ENCODE assay signal across 33 cellular contexts in the genomic region with DNA sequence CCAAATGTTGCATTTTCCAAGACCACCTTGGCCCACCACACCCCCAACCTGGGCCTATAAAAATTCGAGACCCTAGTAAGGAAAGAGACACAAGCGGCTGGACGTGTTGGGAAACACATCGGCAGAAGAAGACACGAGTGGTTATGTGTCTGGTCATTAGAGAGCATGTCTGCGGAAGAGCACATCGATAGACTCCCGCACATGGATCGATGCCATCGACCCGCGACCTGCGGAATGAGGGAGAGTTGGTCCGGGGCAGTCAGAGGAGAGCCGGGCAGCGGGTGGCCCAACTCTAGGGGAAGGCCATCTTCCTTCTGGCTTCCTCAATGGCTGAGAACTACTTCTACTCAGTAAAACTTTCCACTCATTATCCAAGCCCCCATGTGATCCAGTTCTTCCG.
"Had no signal": no experiment of that assay in that cellular context is flagged by ENCODE, and none has a peak within 500 bp of the region (broad histone marks: within the 10 kb centered on the region; RNA-seq: fewer than 3 reads in every experiment).

No MANE protein-coding gene starts in this region.

- H3K4me3 Mint-ChIP-seq: activated B cell treated with CpG ODN at 0.5 μM for 24 hours; activated CD4-positive, alpha-beta memory T cell treated with anti-CD3 and anti-CD28 coated beads for 36 hours; activated naive CD4-positive, alpha-beta T cell treated with anti-CD3 and anti-CD28 coated beads, Interleukin-2, amount 10 ng/mL, durations not matched to agents 7 days and 5 days; activated naive CD8-positive, alpha-beta T cell; activated naive CD8-positive, alpha-beta T cell treated with anti-CD3 and anti-CD28 coated beads, Interleukin-2, amount 50 U/mL, for 24 hours; activated T-cell treated with anti-CD3 and anti-CD28 coated beads, Interleukin-2, amount 50 U/mL, for 4 hours; activated T-helper 1 cell treated with anti-CD3 and anti-CD28 coated beads, Interleukin-12 subunit alpha, Interleukin-12 subunit beta, Interleukin-2, Interleukin-4 antibody, amounts not matched to agents 30 ng/mL and 10 ng/mL and 1 ng/mL, durations not matched to agents 14 hours and 24 hours and 36 hours; brain had no signal

- H3K9me3 Mint-ChIP-seq: activated B cell treated with CpG ODN at 0.5 μM for 24 hours; activated CD4-positive, alpha-beta memory T cell treated with anti-CD3 and anti-CD28 coated beads for 36 hours; activated naive CD4-positive, alpha-beta T cell treated with anti-CD3 and anti-CD28 coated beads, Interleukin-2, amount 10 ng/mL, durations not matched to agents 7 days and 5 days; activated naive CD8-positive, alpha-beta T cell treated with anti-CD3 and anti-CD28 coated beads, Interleukin-2, amount 50 U/mL, for 24 hours; activated T-cell treated with anti-CD3 and anti-CD28 coated beads, Interleukin-2, amount 50 U/mL, for 4 hours; activated T-helper 1 cell treated with anti-CD3 and anti-CD28 coated beads, Interleukin-12 subunit alpha, Interleukin-12 subunit beta, Interleukin-2, Interleukin-4 antibody, amounts not matched to agents 30 ng/mL and 10 ng/mL and 1 ng/mL, durations not matched to agents 14 hours and 24 hours and 36 hours had no signal

- H3K27me3 Mint-ChIP-seq: activated B cell treated with CpG ODN at 0.5 μM for 24 hours; activated CD4-positive, alpha-beta memory T cell treated with anti-CD3 and anti-CD28 coated beads for 36 hours; activated naive CD8-positive, alpha-beta T cell; brain had no signal

- H3K36me3 Mint-ChIP-seq: activated CD4-positive, alpha-beta memory T cell treated with anti-CD3 and anti-CD28 coated beads for 36 hours; activated naive CD4-positive, alpha-beta T cell treated with anti-CD3 and anti-CD28 coated beads, Interleukin-2, amount 10 ng/mL, durations not matched to agents 7 days and 5 days; activated naive CD8-positive, alpha-beta T cell had no signal

- DNase-seq: activated B cell treated with CpG ODN at 0.5 μM for 24 hours; activated CD4-positive, alpha-beta memory T cell treated with anti-CD3 and anti-CD28 coated beads for 36 hours; activated CD4-positive, alpha-beta T cell treated with anti-CD3 and anti-CD28 coated beads for 4 hours; activated CD4-positive, alpha-beta T cell treated with anti-CD3 and anti-CD28 coated beads, Interleukin-2, amount 50 U/mL, for 1 hour; activated CD4-positive, CD25-positive, alpha-beta regulatory T cell treated with anti-CD3 and anti-CD28 coated beads, Interleukin-2, amount 50 U/mL, for 72 hours; activated CD8-positive, alpha-beta memory T cell treated with anti-CD3 and anti-CD28 coated beads, Interleukin-2, amount 50 U/mL, for 4 hours; activated naive CD4-positive, alpha-beta T cell treated with anti-CD3 and anti-CD28 coated beads, Interleukin-2, amount 10 ng/mL, durations not matched to agents 7 days and 5 days; activated naive CD8-positive, alpha-beta T cell treated with anti-CD3 and anti-CD28 coated beads, Interleukin-2, amount 50 U/mL, for 24 hours; activated T-cell treated with anti-CD3 and anti-CD28 coated beads for 4 hours; activated T-cell treated with anti-CD3 and anti-CD28 coated beads, Interleukin-2, amount 50 U/mL, for 4 hours; anterior cingulate cortex; caudate nucleus; cerebellar nuclear complex; NCI-H1105; NCI-H1436; NCI-H1694; NCI-H1930; NCI-H2081 treated with DMSO at 0.1 percent for 48 hours; NCI-H226; NCI-H524 treated with DMSO at 0.1 percent for 48 hours; NCI-H748 treated with DMSO at 0.1 percent for 48 hours; NK-92 treated with Interleukin-12 subunit alpha and Interleukin-12 subunit beta, amount 100 ng/mL, for 24 hours; PC-3; SIG-M5; SW 1271; T-helper 1 cell; T-helper 2 cell; T-helper 9 cell had no signal

- H3K27ac ChIP-seq: RWPE1 had no signal

- H3K27ac Mint-ChIP-seq: activated B cell treated with CpG ODN at 0.5 μM for 24 hours; activated CD4-positive, alpha-beta memory T cell treated with anti-CD3 and anti-CD28 coated beads for 36 hours; activated naive CD4-positive, alpha-beta T cell treated with anti-CD3 and anti-CD28 coated beads, Interleukin-2, amount 10 ng/mL, durations not matched to agents 7 days and 5 days; activated naive CD8-positive, alpha-beta T cell; activated naive CD8-positive, alpha-beta T cell treated with anti-CD3 and anti-CD28 coated beads, Interleukin-2, amount 50 U/mL, for 24 hours; activated T-helper 1 cell treated with anti-CD3 and anti-CD28 coated beads, Interleukin-12 subunit alpha, Interleukin-12 subunit beta, Interleukin-2, Interleukin-4 antibody, amounts not matched to agents 30 ng/mL and 10 ng/mL and 1 ng/mL, durations not matched to agents 14 hours and 24 hours and 36 hours had no signal

- ATAC-seq: activated naive CD8-positive, alpha-beta T cell treated with anti-CD3 and anti-CD28 coated beads, Interleukin-2, amount 50 U/mL, for 24 hours; activated T-cell treated with anti-CD3 and anti-CD28 coated beads, Interleukin-2, amount 50 U/mL, for 4 hours; PC-3; Right ventricle myocardium inferior had no signal
